9 cellular contexts compared by ENCODE assay signal in the genomic region with DNA sequence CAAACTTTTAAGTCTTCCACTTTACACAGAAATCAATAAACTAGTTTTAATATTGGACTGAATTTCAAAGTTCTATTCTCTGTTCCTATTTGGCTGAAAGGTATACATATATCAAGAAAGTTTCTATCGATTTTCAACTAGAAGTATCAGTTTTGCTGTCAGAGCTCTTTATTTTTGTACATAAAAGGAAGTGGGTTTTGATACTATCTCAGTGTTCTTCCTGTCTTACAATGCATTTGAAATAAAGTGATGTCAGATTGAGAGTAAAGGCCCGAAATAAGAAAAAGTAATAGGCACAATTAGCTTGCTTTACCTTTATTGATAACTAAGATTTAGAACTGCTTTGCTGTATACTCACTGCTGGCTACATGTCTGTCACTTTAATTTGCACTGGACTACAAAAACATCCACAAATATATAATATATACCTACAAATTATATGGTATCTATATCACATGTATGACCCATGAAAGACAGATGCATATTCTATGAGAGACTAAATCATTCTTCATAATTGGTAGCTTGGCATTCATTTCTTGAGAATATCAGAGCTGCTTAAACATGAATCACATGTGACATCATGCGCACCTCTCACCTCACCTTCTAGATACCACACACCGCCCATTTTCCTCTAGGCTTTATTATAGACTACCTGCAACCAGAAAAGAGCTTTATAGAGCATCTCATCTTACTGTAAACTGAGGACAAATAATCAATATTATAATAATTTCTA.
A peak's percentile ranks its signal among the peaks of the same experiment; 100 is the strongest.
DNase-seq lines count a peak whose midpoint lies in the region; ATAC-seq and TF ChIP-seq lines count a peak whose summit lies in the region.
"Had no signal": no experiment of that assay in that cellular context is flagged by ENCODE, and none has a peak within 500 bp of the region (broad histone marks: within the 10 kb centered on the region; RNA-seq: fewer than 3 reads in every experiment).

No MANE protein-coding gene starts in this region.

- peak overlapping the region; percentile 75 for H3K4me3 Mint-ChIP-seq in activated T-cell treated with anti-CD3 and anti-CD28 coated beads, Interleukin-2, amount 50 U/mL, for 4 hours
- H3K4me3 Mint-ChIP-seq in stimulated activated memory B cell treated with anti-CD40 and anti-IgM and Interleukin-4, amounts not matched to agents 10 μg/mL and 1 μg/mL and 100 μg/mL, for 72 hours, result no peak overlapping the region

- H3K27ac ChIP-seq in VCaP, result peak overlapping the region; percentile 44

- no peak for DNase-seq in activated T-cell treated with anti-CD3 and anti-CD28 coated beads, Interleukin-2, amount 50 U/mL, for 4 hours
- no peak for DNase-seq in activated T-cell treated with anti-CD3 and anti-CD28 coated beads, Interleukin-2, amount 50 U/mL, for 1 hour
- no peak for DNase-seq in stimulated activated CD4-positive, alpha-beta T cell treated with anti-CD3 and anti-CD28 coated beads, Interleukin-12 subunit alpha, Interleukin-12 subunit beta, amount 100 ng/mL, for 4 hours
- DNase-seq in dedifferentiated amniotic fluid mesenchymal stem cell (ENCODE audit: extremely low spot score), result no peak
- no peak for DNase-seq in EL
- DNase-seq: effector CD4-positive, alpha-beta T cell had no signal

- peak; percentile 52 to 56 for ATAC-seq in activated T-cell treated with anti-CD3 and anti-CD28 coated beads, Interleukin-2, amount 50 U/mL, for 4 hours
- peak; percentile 63 for ATAC-seq in HG02885 (IDR thresholded peaks at IDR 0.05; ENCODE audit: poor library complexity, unreplicated experiment)
- ATAC-seq in stimulated activated memory B cell treated with anti-CD40 and anti-IgM and Interleukin-4, amounts not matched to agents 10 μg/mL and 1 μg/mL and 100 μg/mL, for 72 hours, result no peak

- no peaks in the 10 kb centered on the region for H3K27me3 Mint-ChIP-seq in activated T-cell treated with anti-CD3 and anti-CD28 coated beads, Interleukin-2, amount 50 U/mL, for 4 hours (ENCODE audit: low read depth)
- H3K27me3 Mint-ChIP-seq in stimulated activated memory B cell treated with anti-CD40 and anti-IgM and Interleukin-4, amounts not matched to agents 10 μg/mL and 1 μg/mL and 100 μg/mL, for 72 hours, result no peaks in the 10 kb centered on the region

- no peak for TF ChIP-seq CTCF in VCaP (conservative IDR thresholded peaks at IDR 0.05)

- H3K9me3 Mint-ChIP-seq in activated T-cell treated with anti-CD3 and anti-CD28 coated beads, Interleukin-2, amount 50 U/mL, for 4 hours, result no peaks in the 10 kb centered on the region
- H3K9me3 Mint-ChIP-seq in stimulated activated memory B cell treated with anti-CD40 and anti-IgM and Interleukin-4, amounts not matched to agents 10 μg/mL and 1 μg/mL and 100 μg/mL, for 72 hours, result no peaks in the 10 kb centered on the region

- H3K36me3 Mint-ChIP-seq in activated T-cell treated with anti-CD3 and anti-CD28 coated beads, Interleukin-2, amount 50 U/mL, for 4 hours (ENCODE audit: insufficient read depth), result peaks cover 37% of the 10 kb centered on the region
- peaks cover 42% of the 10 kb centered on the region for H3K36me3 Mint-ChIP-seq in stimulated activated memory B cell treated with anti-CD40 and anti-IgM and Interleukin-4, amounts not matched to agents 10 μg/mL and 1 μg/mL and 100 μg/mL, for 72 hours

- peak overlapping the region; percentile 42 for H3K27ac Mint-ChIP-seq in stimulated activated memory B cell treated with anti-CD40 and anti-IgM and Interleukin-4, amounts not matched to agents 10 μg/mL and 1 μg/mL and 100 μg/mL, for 72 hours

- peaks cover 82% of the 10 kb centered on the region for H3K4me1 Mint-ChIP-seq in activated T-cell treated with anti-CD3 and anti-CD28 coated beads, Interleukin-2, amount 50 U/mL, for 4 hours (ENCODE audit: low read depth)
- peaks cover 39% of the 10 kb centered on the region for H3K4me1 Mint-ChIP-seq in stimulated activated memory B cell treated with anti-CD40 and anti-IgM and Interleukin-4, amounts not matched to agents 10 μg/mL and 1 μg/mL and 100 μg/mL, for 72 hours
